ENCODE assay signal across 16 cellular contexts in genomic region chr1:1004420-1004779, GRCh38. TPM values are rescaled to one million over a fixed set of nuclear protein-coding genes. Genes with fewer than 3 reads are reported as not detected.
DNase-seq lines count a peak whose midpoint lies in the region; ATAC-seq, FAIRE-seq and TF ChIP-seq lines count a peak whose summit lies in the region.
"Had no signal": no experiment of that assay in that cellular context is flagged by ENCODE, and none has a peak within 500 bp of the region (broad histone marks: within the 10 kb centered on the region; RNA-seq: fewer than 3 reads in every experiment).

No MANE protein-coding gene starts in this region.

- H3K27me3 ChIP-seq in NT2/D1 (ENCODE audit: insufficient read depth, insufficient read length) = no peaks in the 10 kb centered on the region
- H3K27me3 ChIP-seq in brain microvascular endothelial cell (replicated peaks) = no peaks in the 10 kb centered on the region

- H3K4me3 Mint-ChIP-seq in activated naive CD8-positive, alpha-beta T cell treated with anti-CD3 and anti-CD28 coated beads, Interleukin-2, amount 10 ng/mL, durations not matched to agents 7 days and 5 days = peak overlapping the region; percentile 60
- no peak overlapping the region for H3K4me3 Mint-ChIP-seq in activated naive CD8-positive, alpha-beta T cell treated with anti-CD3 and anti-CD28 coated beads, Interleukin-2, amount 50 U/mL, for 24 hours
- H3K4me3 Mint-ChIP-seq in stimulated activated effector memory CD8-positive, alpha-beta T cell treated with anti-CD3 and anti-CD28 coated beads, Interleukin-12 subunit alpha, Interleukin-12 subunit beta, amount 100 ng/mL, for 72 hours = no peak overlapping the region

- H3K4me1 Mint-ChIP-seq in activated naive CD8-positive, alpha-beta T cell treated with anti-CD3 and anti-CD28 coated beads, Interleukin-2, amount 10 ng/mL, durations not matched to agents 7 days and 5 days = peaks cover 15% of the 10 kb centered on the region
- H3K4me1 Mint-ChIP-seq in activated naive CD8-positive, alpha-beta T cell treated with anti-CD3 and anti-CD28 coated beads, Interleukin-2, amount 50 U/mL, for 24 hours = peaks cover 19% of the 10 kb centered on the region
- peaks cover 26% of the 10 kb centered on the region for H3K4me1 Mint-ChIP-seq in stimulated activated effector memory CD8-positive, alpha-beta T cell treated with anti-CD3 and anti-CD28 coated beads, Interleukin-12 subunit alpha, Interleukin-12 subunit beta, amount 100 ng/mL, for 72 hours

- DNase-seq in activated naive CD8-positive, alpha-beta T cell treated with anti-CD3 and anti-CD28 coated beads, Interleukin-2, amount 10 ng/mL, durations not matched to agents 7 days and 5 days = no peak
- DNase-seq in activated naive CD8-positive, alpha-beta T cell treated with anti-CD3 and anti-CD28 coated beads, Interleukin-2, amount 50 U/mL, for 24 hours = no peak
- no peak for DNase-seq in NT2/D1 (ENCODE audit: low read depth, low spot score)
- DNase-seq in kidney = peak; percentile 59
- no peak for DNase-seq in stimulated activated effector memory CD8-positive, alpha-beta T cell treated with anti-CD3 and anti-CD28 coated beads, Interleukin-12 subunit alpha, Interleukin-12 subunit beta, amount 100 ng/mL, for 72 hours (ENCODE audit: low spot score in 2 of 2)
- DNase-seq in DMS153 (lab: John Stamatoyannopoulos, UW) = no peak
- no peak for DNase-seq in brain microvascular endothelial cell
- no peak for DNase-seq in COR-L47 (lab: John Stamatoyannopoulos, UW)
- DNase-seq: GM23248, sigmoid colon, substantia nigra had no signal

- in situ Hi-C loops in brain microvascular endothelial cell (cut with HindIII; ENCODE audit: low pct_ligation_motif_present, low sequenced_read_pairs) = no loop called here

- ATAC-seq in activated naive CD8-positive, alpha-beta T cell treated with anti-CD3 and anti-CD28 coated beads, Interleukin-2, amount 10 ng/mL, durations not matched to agents 7 days and 5 days (ENCODE audit: low read depth) = no peak
- ATAC-seq in activated naive CD8-positive, alpha-beta T cell treated with anti-CD3 and anti-CD28 coated beads, Interleukin-2, amount 50 U/mL, for 24 hours = no peak
- ATAC-seq in stimulated activated effector memory CD8-positive, alpha-beta T cell treated with anti-CD3 and anti-CD28 coated beads, Interleukin-12 subunit alpha, Interleukin-12 subunit beta, amount 100 ng/mL, for 72 hours = no peak

- intact Hi-C loops in kidney (cut with DNase I) = no loop called here

- no peak for TF ChIP-seq CTCF in kidney (IDR thresholded peaks at IDR 0.05; ENCODE audit: borderline replicate concordance, extremely low read depth, insufficient read depth)
- no peak for TF ChIP-seq CTCF in brain microvascular endothelial cell (IDR thresholded peaks at IDR 0.05; ENCODE audit: low read depth, low read length, missing control alignments)

- FAIRE-seq in kidney (lab: Jason Lieb, UNC) = no peak
- FAIRE-seq: D721Med, GM12878 had no signal

- H3K27ac ChIP-seq in kidney (ENCODE audit: low read depth in 2 of 2, low read length in 2 of 2) (no peak overlapping the region), brain microvascular endothelial cell (no peak overlapping the region)
- H3K27ac ChIP-seq: GM23248 had no signal

- H3K9me3 ChIP-seq in NT2/D1 (ENCODE audit: insufficient read depth, low read length) = no peaks in the 10 kb centered on the region
- no peaks in the 10 kb centered on the region for H3K9me3 ChIP-seq in kidney (ENCODE audit: control insufficient read depth in 1 of 2, low read length in 2 of 2)
- H3K9me3 ChIP-seq: sigmoid colon had no signal

- H3K9ac ChIP-seq in NT2/D1 (ENCODE audit: insufficient read length, low read depth) = peak overlapping the region; percentile 32
- no peak overlapping the region for H3K9ac ChIP-seq in kidney (ENCODE audit: low read length in 2 of 2)
- H3K9ac ChIP-seq: GM23248 had no signal

- H3K4me3 ChIP-seq in NT2/D1 (ENCODE audit: insufficient read length, low read depth) (no peak overlapping the region), kidney (ENCODE audit: low read length in 2 of 2) (no peak overlapping the region), brain microvascular endothelial cell (ENCODE audit: low read depth, low read length) (no peak overlapping the region)
- H3K4me3 ChIP-seq: GM12878, GM23248, sigmoid colon had no signal

- peaks cover 36% of the 10 kb centered on the region for H3K4me1 ChIP-seq in NT2/D1 (ENCODE audit: insufficient read depth, insufficient read length)
- H3K4me1 ChIP-seq in kidney (ENCODE audit: control insufficient read depth in 1 of 2, insufficient read depth in 1 of 2, low read depth in 1 of 2, low read length in 2 of 2) = peaks cover 4 to 18% of the 10 kb centered on the region in 2 donors

- no peaks in the 10 kb centered on the region for H3K36me3 Mint-ChIP-seq in activated naive CD8-positive, alpha-beta T cell treated with anti-CD3 and anti-CD28 coated beads, Interleukin-2, amount 10 ng/mL, durations not matched to agents 7 days and 5 days
- H3K36me3 Mint-ChIP-seq in activated naive CD8-positive, alpha-beta T cell treated with anti-CD3 and anti-CD28 coated beads, Interleukin-2, amount 50 U/mL, for 24 hours (ENCODE audit: low read depth) = no peaks in the 10 kb centered on the region
- no peaks in the 10 kb centered on the region for H3K36me3 Mint-ChIP-seq in stimulated activated effector memory CD8-positive, alpha-beta T cell treated with anti-CD3 and anti-CD28 coated beads, Interleukin-12 subunit alpha, Interleukin-12 subunit beta, amount 100 ng/mL, for 72 hours

- no peaks in the 10 kb centered on the region for H3K9me3 Mint-ChIP-seq in activated naive CD8-positive, alpha-beta T cell treated with anti-CD3 and anti-CD28 coated beads, Interleukin-2, amount 10 ng/mL, durations not matched to agents 7 days and 5 days
- no peaks in the 10 kb centered on the region for H3K9me3 Mint-ChIP-seq in activated naive CD8-positive, alpha-beta T cell treated with anti-CD3 and anti-CD28 coated beads, Interleukin-2, amount 50 U/mL, for 24 hours
- peaks cover 2% of the 10 kb centered on the region for H3K9me3 Mint-ChIP-seq in stimulated activated effector memory CD8-positive, alpha-beta T cell treated with anti-CD3 and anti-CD28 coated beads, Interleukin-12 subunit alpha, Interleukin-12 subunit beta, amount 100 ng/mL, for 72 hours
- H3K9me3 Mint-ChIP-seq: activated T-helper 1 cell treated with anti-CD3 and anti-CD28 coated beads, Interleukin-12 subunit alpha, Interleukin-12 subunit beta, Interleukin-2, Interleukin-4 antibody, amounts not matched to agents 30 ng/mL and 10 ng/mL and 1 ng/mL, durations not matched to agents 14 hours and 24 hours and 36 hours had no signal

- H3K27me3 Mint-ChIP-seq in activated naive CD8-positive, alpha-beta T cell treated with anti-CD3 and anti-CD28 coated beads, Interleukin-2, amount 10 ng/mL, durations not matched to agents 7 days and 5 days = peaks cover 9% of the 10 kb centered on the region
- peaks cover 52% of the 10 kb centered on the region for H3K27me3 Mint-ChIP-seq in activated naive CD8-positive, alpha-beta T cell treated with anti-CD3 and anti-CD28 coated beads, Interleukin-2, amount 50 U/mL, for 24 hours

- POLR2A ChIA-PET in activated naive CD8-positive, alpha-beta T cell treated with anti-CD3 and anti-CD28 coated beads, Interleukin-2, amount 10 ng/mL, durations not matched to agents 7 days and 5 days (lab: Charles Lee) = interaction anchor here (1.2 to 4.1 kb wide), 2 partner anchors 10 to 60 kb away, joined by 3 to 28 read pairs; partner anchors contain the start of gene ISG15

- H3K27ac Mint-ChIP-seq in activated naive CD8-positive, alpha-beta T cell treated with anti-CD3 and anti-CD28 coated beads, Interleukin-2, amount 10 ng/mL, durations not matched to agents 7 days and 5 days = peak overlapping the region; percentile 74
- H3K27ac Mint-ChIP-seq in activated naive CD8-positive, alpha-beta T cell treated with anti-CD3 and anti-CD28 coated beads, Interleukin-2, amount 50 U/mL, for 24 hours = no peak overlapping the region
- peak overlapping the region; percentile 81 for H3K27ac Mint-ChIP-seq in stimulated activated effector memory CD8-positive, alpha-beta T cell treated with anti-CD3 and anti-CD28 coated beads, Interleukin-12 subunit alpha, Interleukin-12 subunit beta, amount 100 ng/mL, for 72 hours
- H3K27ac Mint-ChIP-seq: activated T-helper 1 cell treated with anti-CD3 and anti-CD28 coated beads, Interleukin-12 subunit alpha, Interleukin-12 subunit beta, Interleukin-2, Interleukin-4 antibody, amounts not matched to agents 30 ng/mL and 10 ng/mL and 1 ng/mL, durations not matched to agents 14 hours and 24 hours and 36 hours had no signal

- H3K36me3 ChIP-seq in NT2/D1 (ENCODE audit: insufficient read depth, insufficient read length, low read length) (peaks cover 11% of the 10 kb centered on the region), kidney (ENCODE audit: control insufficient read depth in 1 of 2, insufficient read depth in 2 of 2, low read length in 2 of 2) (no peaks in the 10 kb centered on the region), brain microvascular endothelial cell (replicated peaks) (no peaks in the 10 kb centered on the region)
- H3K36me3 ChIP-seq: sigmoid colon had no signal

RNA-seq across cellular contexts. Expression of gene HES4, which starts 4.5 kb away (rescaled TPM):
- total RNA-seq in activated naive CD8-positive, alpha-beta T cell treated with anti-CD3 and anti-CD28 coated beads, Interleukin-2, amount 10 ng/mL, durations not matched to agents 7 days and 5 days = 1 to 10 TPM in 1 of 2 experiments, under 1 TPM in 1; 0.60 to 1.1 TPM
- 32.0 TPM for total RNA-seq in kidney
- 15.8 TPM for polyA plus RNA-seq in kidney (ENCODE audit: insufficient read depth, low read depth, low replicate concordance)

RNA-seq across cellular contexts. Expression of gene ISG15, which starts 8.9 kb away (rescaled TPM):
- total RNA-seq in activated naive CD8-positive, alpha-beta T cell treated with anti-CD3 and anti-CD28 coated beads, Interleukin-2, amount 10 ng/mL, durations not matched to agents 7 days and 5 days = 100 to 1,000 TPM; 425 to 457 TPM
- 23.9 TPM for total RNA-seq in kidney
- 65.9 TPM for polyA plus RNA-seq in kidney (ENCODE audit: insufficient read depth, low read depth, low replicate concordance)

RNA-seq across cellular contexts. Expression of gene AGRN, which starts 15.5 kb away (rescaled TPM):
- 10 to 100 TPM; 18.8 to 19.3 TPM for total RNA-seq in activated naive CD8-positive, alpha-beta T cell treated with anti-CD3 and anti-CD28 coated beads, Interleukin-2, amount 10 ng/mL, durations not matched to agents 7 days and 5 days
- total RNA-seq in kidney = 261 TPM
- polyA plus RNA-seq in kidney (ENCODE audit: insufficient read depth, low read depth, low replicate concordance) = 78.5 TPM

RNA-seq across cellular contexts. Expression of gene PERM1, which starts 22.5 kb away (rescaled TPM):
- total RNA-seq in activated naive CD8-positive, alpha-beta T cell treated with anti-CD3 and anti-CD28 coated beads, Interleukin-2, amount 10 ng/mL, durations not matched to agents 7 days and 5 days = not detected
- total RNA-seq in kidney = 0.25 TPM
- polyA plus RNA-seq in kidney (ENCODE audit: insufficient read depth, low read depth, low replicate concordance) = 0.86 TPM
- total RNA-seq: activated CD8-positive, alpha-beta memory T cell treated with anti-CD3 and anti-CD28 coated beads for 36 hours; activated T-helper 1 cell treated with anti-CD3 and anti-CD28 coated beads, Interleukin-12 subunit alpha, Interleukin-12 subunit beta, Interleukin-2, Interleukin-4 antibody, amounts not matched to agents 30 ng/mL and 10 ng/mL and 1 ng/mL, durations not matched to agents 14 hours and 24 hours and 36 hours; GM12878; GM23248; osteocyte had no signal
- polyA plus RNA-seq: GM12878 had no signal

RNA-seq across cellular contexts. Expression of gene PLEKHN1, which starts 38.1 kb away (rescaled TPM):
- 1 to 10 TPM; 3.0 to 4.8 TPM for total RNA-seq in activated naive CD8-positive, alpha-beta T cell treated with anti-CD3 and anti-CD28 coated beads, Interleukin-2, amount 10 ng/mL, durations not matched to agents 7 days and 5 days
- total RNA-seq in kidney = 14.3 TPM
- not detected for polyA plus RNA-seq in kidney (ENCODE audit: insufficient read depth, low read depth, low replicate concordance)
- total RNA-seq: sigmoid colon had no signal

Comparison
In these comparisons a context has a peak if more than half of its experiments do, and no peak if none do; other contexts are left out.
1. RNA of gene HES4, which starts 4.5 kb away (total RNA-seq): 32.0 TPM in kidney (single experiment); 0.60 to 1.1 TPM in activated naive CD8-positive, alpha-beta T cell treated with anti-CD3 and anti-CD28 coated beads, Interleukin-2, amount 10 ng/mL, durations not matched to agents 7 days and 5 days; every median in the first group is over 10 times any median in the second.
2. RNA of gene ISG15, which starts 8.9 kb away (total RNA-seq): 425 to 457 TPM in activated naive CD8-positive, alpha-beta T cell treated with anti-CD3 and anti-CD28 coated beads, Interleukin-2, amount 10 ng/mL, durations not matched to agents 7 days and 5 days; 23.9 TPM in kidney (single experiment); every median in the first group is over 10 times any median in the second.
3. RNA of gene AGRN, which starts 15.5 kb away (total RNA-seq): 261 TPM in kidney (single experiment); 18.8 to 19.3 TPM in activated naive CD8-positive, alpha-beta T cell treated with anti-CD3 and anti-CD28 coated beads, Interleukin-2, amount 10 ng/mL, durations not matched to agents 7 days and 5 days; every median in the first group is over 10 times any median in the second.